Comparison of ENCODE assay signal across 1 cellular context in genomic region chr20:20824924-20825584, GRCh38.
TF ChIP-seq lines count a peak whose summit lies in the region.

No MANE protein-coding gene starts in this region.

TF ChIP-seq in GM12878, 131 proteins besides CTCF, POLR2A, EP300 and RAD21 (continued from another document):
- TF ChIP-seq PRDM15 (CRISPR knock-in tag; IDR thresholded peaks at IDR 0.05) = no peak
- TF ChIP-seq NRF1 (conservative IDR thresholded peaks at IDR 0.05; ENCODE audit: low read depth, low read length) = no peak
